18 cellular contexts compared by ENCODE assay signal in the genomic region with DNA sequence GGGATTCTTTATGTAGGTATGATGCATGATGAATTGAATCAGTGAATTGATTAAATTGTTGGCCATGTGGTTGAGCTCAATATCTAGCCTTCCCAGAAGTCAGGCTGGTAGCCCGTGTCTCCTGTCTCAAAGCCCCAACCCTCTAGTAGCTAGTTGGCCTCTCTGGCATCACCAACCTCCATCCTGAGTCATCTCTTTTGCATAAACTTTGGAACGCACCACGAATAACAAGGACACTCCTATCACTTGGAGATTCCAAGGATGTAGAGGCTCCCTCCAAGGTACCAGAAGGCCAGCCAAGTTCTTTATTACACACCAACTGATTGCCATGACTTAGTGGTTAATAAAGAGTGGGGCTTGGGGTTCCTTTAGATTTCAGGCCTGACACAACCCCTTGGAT.
A peak's percentile ranks its signal among the peaks of the same experiment; 100 is the strongest.
DNase-seq lines count a peak whose midpoint lies in the region; ATAC-seq, FAIRE-seq and TF ChIP-seq lines count a peak whose summit lies in the region.
"Had no signal": no experiment of that assay in that cellular context is flagged by ENCODE, and none has a peak within 500 bp of the region (broad histone marks: within the 10 kb centered on the region; RNA-seq: fewer than 3 reads in every experiment).

No MANE protein-coding gene starts in this region.

- H3K4me2 ChIP-seq in astrocyte (ENCODE audit: low read length) = no peak overlapping the region

- H3K4me3 ChIP-seq in HEK293 (ENCODE audit: low read depth, low read length) (no peak overlapping the region), astrocyte (ENCODE audit: insufficient read depth, low read depth, low read length) (no peak overlapping the region)
- H3K4me3 ChIP-seq: SK-N-MC had no signal

- POLR2A ChIA-PET in HEK293 (lab: Yijun Ruan, JAX) = no interaction called here

- H3K27me3 Mint-ChIP-seq in astrocyte (ENCODE audit: low read depth, unreplicated experiment) = no peaks in the 10 kb centered on the region
- H3K27me3 Mint-ChIP-seq: CD4-positive, CD25-positive, alpha-beta regulatory T cell; IgD-negative memory B cell had no signal

- H3K36me3 ChIP-seq in HEK293 (ENCODE audit: control insufficient read depth in 2 of 2, insufficient read depth in 1 of 2, low read length in 2 of 2) = no peaks in the 10 kb centered on the region
- peaks cover 2% of the 10 kb centered on the region for H3K36me3 ChIP-seq in astrocyte (ENCODE audit: insufficient read depth, low read length)

- no peaks in the 10 kb centered on the region for H3K79me2 ChIP-seq in astrocyte (ENCODE audit: insufficient read depth, low read length)

- H2AFZ ChIP-seq in astrocyte (ENCODE audit: low read depth, low read length) = no peak overlapping the region

- no peak overlapping the region for H3K9ac ChIP-seq in astrocyte (ENCODE audit: low read length)

- no peak overlapping the region for H3K4me3 Mint-ChIP-seq in astrocyte (ENCODE audit: unreplicated experiment)
- H3K4me3 Mint-ChIP-seq: CD4-positive, CD25-positive, alpha-beta regulatory T cell; IgD-negative memory B cell had no signal

- peak; percentile 7 for DNase-seq in Caki2 (ENCODE audit: low read depth)
- peak; percentile 44 for DNase-seq in astrocyte (ENCODE audit: low read depth)
- DNase-seq in foreskin keratinocyte = peak in 1 of 2 donors; percentile 16
- DNase-seq in ecto neural progenitor cell (ENCODE audit: low spot score) = no peak
- no peak for DNase-seq in GM19238 (ENCODE audit: insufficient read length, low spot score)
- no peak for DNase-seq in stimulated activated naive CD4-positive, alpha-beta T cell (lab: John Stamatoyannopoulos, UW)
- DNase-seq: CD4-positive, CD25-positive, alpha-beta regulatory T cell; DMS79; GF-D8; NCI-H1436; NCI-H2029 treated with DMSO at 0.1 percent for 48 hours; NCI-H524 treated with DMSO at 0.1 percent for 48 hours; NK-92 treated with Interleukin-12 subunit alpha and Interleukin-12 subunit beta, amount 100 ng/mL, for 24 hours had no signal

- H3K4me1 ChIP-seq in HEK293 (ENCODE audit: control insufficient read depth, insufficient read depth, low read length) (no peaks in the 10 kb centered on the region), astrocyte (ENCODE audit: insufficient read depth, low read length) (no peaks in the 10 kb centered on the region), foreskin keratinocyte (no peaks in the 10 kb centered on the region)

- no peak for FAIRE-seq in astrocyte (lab: Jason Lieb, UNC)
- FAIRE-seq: H54 had no signal

- H3K27me3 ChIP-seq in astrocyte (ENCODE audit: insufficient read depth, low read length) (no peaks in the 10 kb centered on the region), foreskin keratinocyte (no peaks in the 10 kb centered on the region)

- peaks cover 6% of the 10 kb centered on the region for H3K36me3 Mint-ChIP-seq in astrocyte (ENCODE audit: low read depth, unreplicated experiment)
- H3K36me3 Mint-ChIP-seq: IgD-negative memory B cell had no signal

- peaks cover 9% of the 10 kb centered on the region for H4K20me1 ChIP-seq in astrocyte (ENCODE audit: insufficient read depth, low read length)

- peaks cover 8% of the 10 kb centered on the region for H3K4me1 Mint-ChIP-seq in astrocyte (ENCODE audit: low read depth, unreplicated experiment)
- H3K4me1 Mint-ChIP-seq: IgD-negative memory B cell had no signal

- CTCF ChIA-PET in HEK293 (lab: Yijun Ruan, JAX) = no interaction called here

- peaks cover 4% of the 10 kb centered on the region for H3K9me3 Mint-ChIP-seq in astrocyte (ENCODE audit: unreplicated experiment)

- H3K9me3 ChIP-seq in HEK293 (ENCODE audit: control insufficient read depth, insufficient read depth, low read depth, low read length) = no peaks in the 10 kb centered on the region
- no peaks in the 10 kb centered on the region for H3K9me3 ChIP-seq in astrocyte (ENCODE audit: insufficient read depth, low read depth, low read length)

- TF ChIP-seq CTCF in HEK293 (tag by site-specific recombination; IDR thresholded peaks at IDR 0.05) (no peak), astrocyte (IDR thresholded peaks at IDR 0.05; ENCODE audit: insufficient read depth, low read depth, low read length) (no peak), foreskin keratinocyte (conservative IDR thresholded peaks at IDR 0.05) (no peak)

- in situ Hi-C loops in Caki2 (cut with HindIII; ENCODE audit: low pct_unique_long_range_greater_than_20kb, low sequenced_read_pairs) = no loop called here

- H3K27ac Mint-ChIP-seq in astrocyte (ENCODE audit: unreplicated experiment) = peak overlapping the region; percentile 69
- H3K27ac Mint-ChIP-seq: IgD-negative memory B cell had no signal

- ATAC-seq in foreskin keratinocyte (peak; percentile 32), esophagus mucosa (no peak)

- H3K27ac ChIP-seq in HEK293 (ENCODE audit: extremely low read depth, low read depth, low read length) = no peak overlapping the region
- no peak overlapping the region for H3K27ac ChIP-seq in astrocyte (ENCODE audit: low read depth, low read length)
- no peak overlapping the region for H3K27ac ChIP-seq in foreskin keratinocyte
- H3K27ac ChIP-seq: SK-N-MC had no signal

TF ChIP-seq in HEK293, 187 proteins besides CTCF, POLR2A, EP300 and RAD21:
- no peak for TF ChIP-seq ZNF501 (tag by site-specific recombination; IDR thresholded peaks at IDR 0.05)
- TF ChIP-seq, protein P1, sequence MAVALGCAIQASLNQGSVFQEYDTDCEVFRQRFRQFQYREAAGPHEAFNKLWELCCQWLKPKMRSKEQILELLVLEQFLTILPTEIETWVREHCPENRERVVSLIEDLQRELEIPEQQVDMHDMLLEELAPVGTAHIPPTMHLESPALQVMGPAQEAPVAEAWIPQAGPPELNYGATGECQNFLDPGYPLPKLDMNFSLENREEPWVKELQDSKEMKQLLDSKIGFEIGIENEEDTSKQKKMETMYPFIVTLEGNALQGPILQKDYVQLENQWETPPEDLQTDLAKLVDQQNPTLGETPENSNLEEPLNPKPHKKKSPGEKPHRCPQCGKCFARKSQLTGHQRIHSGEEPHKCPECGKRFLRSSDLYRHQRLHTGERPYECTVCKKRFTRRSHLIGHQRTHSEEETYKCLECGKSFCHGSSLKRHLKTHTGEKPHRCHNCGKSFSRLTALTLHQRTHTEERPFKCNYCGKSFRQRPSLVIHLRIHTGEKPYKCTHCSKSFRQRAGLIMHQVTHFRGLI (tag by site-specific recombination; IDR thresholded peaks at IDR 0.05) = peak; percentile 81

Comparison
In these comparisons a context has a peak if more than half of its experiments do, and no peak if none do; other contexts are left out.
1. DNase-seq: peak in Caki2 (single experiment) and astrocyte (single experiment); none in ecto neural progenitor cell (single experiment), GM19238 (single experiment) and stimulated activated naive CD4-positive, alpha-beta T cell (0 of 6).